1 cellular context compared by ENCODE assay signal in the genomic region with DNA sequence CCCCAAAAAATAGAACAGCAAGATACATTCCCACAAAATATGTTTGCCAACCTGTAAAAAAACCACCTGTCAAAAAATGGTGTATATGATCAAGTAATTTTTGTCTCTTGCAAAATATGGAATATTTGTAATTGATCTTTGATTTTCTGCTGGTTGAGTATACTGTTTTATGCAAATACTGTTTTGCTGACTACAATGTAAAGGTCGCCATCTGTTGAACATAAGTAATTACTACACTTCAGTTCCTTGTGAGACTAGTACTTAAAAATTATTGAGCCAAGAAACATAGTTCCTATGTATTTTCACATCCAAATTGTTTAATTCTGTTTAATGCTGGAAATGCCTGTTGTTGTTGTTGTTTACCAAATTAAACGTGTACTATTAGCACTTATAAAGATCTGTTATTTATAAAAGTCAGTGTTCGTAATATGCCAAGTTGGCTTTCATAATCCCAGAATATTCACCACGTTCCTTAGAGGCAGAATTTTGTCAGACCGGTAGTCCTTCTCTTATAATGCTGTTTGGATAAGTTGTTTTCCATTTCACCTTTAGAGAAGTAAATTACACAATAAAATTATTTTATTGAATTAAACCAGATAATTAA.
TF ChIP-seq lines count a peak whose summit lies in the region.

No MANE protein-coding gene starts in this region.

TF ChIP-seq in HCT116, 20 proteins besides CTCF, POLR2A, EP300 and RAD21 (continued from another document):
- TF ChIP-seq, protein P1, sequence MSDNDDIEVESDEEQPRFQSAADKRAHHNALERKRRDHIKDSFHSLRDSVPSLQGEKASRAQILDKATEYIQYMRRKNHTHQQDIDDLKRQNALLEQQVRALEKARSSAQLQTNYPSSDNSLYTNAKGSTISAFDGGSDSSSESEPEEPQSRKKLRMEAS (IDR thresholded peaks at IDR 0.05): no peak
- TF ChIP-seq ZNF274 (IDR thresholded peaks at IDR 0.05; ENCODE audit: low read depth, low read length): no peak
- no peak for TF ChIP-seq POLR2AphosphoS5 (IDR thresholded peaks at IDR 0.05; ENCODE audit: low read depth, low read length)
- no peak for TF ChIP-seq EZH2 (IDR thresholded peaks at IDR 0.05)
- no peak for TF ChIP-seq CBX3 (IDR thresholded peaks at IDR 0.05; ENCODE audit: low read depth)
- no peak for TF ChIP-seq ZFX (IDR thresholded peaks at IDR 0.05)
